Comparison of ENCODE assay signal across 2 cellular contexts in the genomic region with DNA sequence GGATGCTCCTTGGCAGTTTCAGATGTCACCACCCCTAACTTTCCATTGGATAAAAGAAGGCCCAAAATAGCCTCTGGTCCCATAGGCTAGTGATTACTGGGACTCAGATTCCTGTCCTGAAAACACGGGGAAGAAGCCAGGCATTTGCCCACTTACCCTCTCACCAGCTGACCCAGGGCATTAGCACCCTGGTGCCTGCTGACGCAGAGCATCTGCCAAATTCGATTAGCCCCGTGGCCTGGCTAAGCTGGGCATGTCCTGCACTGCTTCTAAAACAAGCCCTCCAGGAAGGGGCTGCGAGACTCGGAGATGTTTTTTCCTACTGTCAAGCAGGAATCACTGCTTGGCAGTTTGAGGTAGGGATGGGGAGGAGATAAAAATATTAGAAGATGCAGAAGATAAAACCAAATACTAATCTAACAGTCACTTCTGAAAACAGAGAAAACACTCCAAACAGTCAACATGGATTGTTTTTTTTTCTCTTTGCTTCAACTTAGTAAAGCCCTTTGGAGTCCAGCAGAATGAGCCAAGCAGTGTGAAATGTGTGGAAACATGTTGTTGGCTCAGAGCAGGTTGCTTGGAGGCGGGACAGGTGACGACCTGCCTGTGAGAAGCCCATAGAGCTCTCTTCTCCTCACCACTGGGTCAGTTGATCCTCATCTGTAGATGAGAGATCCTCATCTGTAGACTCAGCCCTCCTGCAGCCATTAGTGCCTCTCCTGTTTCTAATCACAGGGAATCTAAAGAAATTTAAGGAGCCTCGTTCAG.
TF ChIP-seq lines count a peak whose summit lies in the region.

No MANE protein-coding gene starts in this region.

TF ChIP-seq in IMR-90, 13 proteins besides CTCF, POLR2A, EP300 and RAD21:
- no peak for TF ChIP-seq RCOR1 (IDR thresholded peaks at IDR 0.05; ENCODE audit: insufficient replicate concordance, low read length)
- no peak for TF ChIP-seq NFE2L2 (IDR thresholded peaks at IDR 0.05; ENCODE audit: low read depth, low read length)
- TF ChIP-seq, protein P1, sequence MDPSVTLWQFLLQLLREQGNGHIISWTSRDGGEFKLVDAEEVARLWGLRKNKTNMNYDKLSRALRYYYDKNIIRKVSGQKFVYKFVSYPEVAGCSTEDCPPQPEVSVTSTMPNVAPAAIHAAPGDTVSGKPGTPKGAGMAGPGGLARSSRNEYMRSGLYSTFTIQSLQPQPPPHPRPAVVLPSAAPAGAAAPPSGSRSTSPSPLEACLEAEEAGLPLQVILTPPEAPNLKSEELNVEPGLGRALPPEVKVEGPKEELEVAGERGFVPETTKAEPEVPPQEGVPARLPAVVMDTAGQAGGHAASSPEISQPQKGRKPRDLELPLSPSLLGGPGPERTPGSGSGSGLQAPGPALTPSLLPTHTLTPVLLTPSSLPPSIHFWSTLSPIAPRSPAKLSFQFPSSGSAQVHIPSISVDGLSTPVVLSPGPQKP (IDR thresholded peaks at IDR 0.05; ENCODE audit: borderline replicate concordance, low read depth, low read length), result no peak

TF ChIP-seq in HepG2, 621 proteins besides CTCF, POLR2A, EP300 and RAD21:
- TF ChIP-seq ZNF777 (CRISPR knock-in tag; IDR thresholded peaks at IDR 0.05) (no peak), SCMH1 (CRISPR knock-in tag; IDR thresholded peaks at IDR 0.05; ENCODE audit: borderline replicate concordance) (no peak), ZFP41 (CRISPR knock-in tag; IDR thresholded peaks at IDR 0.05; ENCODE audit: borderline replicate concordance) (no peak), ARID2 (CRISPR knock-in tag; IDR thresholded peaks at IDR 0.05; ENCODE audit: borderline replicate concordance) (no peak), ZNF780A (CRISPR knock-in tag; IDR thresholded peaks at IDR 0.05) (no peak), TMF1 (CRISPR knock-in tag; IDR thresholded peaks at IDR 0.05; ENCODE audit: low read depth) (no peak), NFE2L1 (CRISPR knock-in tag; IDR thresholded peaks at IDR 0.05; ENCODE audit: borderline replicate concordance) (no peak), RFX3 (CRISPR knock-in tag; IDR thresholded peaks at IDR 0.05) (no peak), ZNF10 (CRISPR knock-in tag; IDR thresholded peaks at IDR 0.05; ENCODE audit: borderline replicate concordance, low read depth) (no peak), KDM2A (CRISPR knock-in tag; IDR thresholded peaks at IDR 0.05; ENCODE audit: borderline replicate concordance, low read depth) (no peak), TRIM24 (CRISPR knock-in tag; IDR thresholded peaks at IDR 0.05) (no peak), ZNF335 (CRISPR knock-in tag; IDR thresholded peaks at IDR 0.05) (no peak), SNRNP70 (IDR thresholded peaks at IDR 0.05; ENCODE audit: low read depth, low read length) (no peak), ZNF205 (CRISPR knock-in tag; IDR thresholded peaks at IDR 0.05) (no peak), MBD4 (IDR thresholded peaks at IDR 0.05; ENCODE audit: borderline replicate concordance, low read length) (no peak)
- TF ChIP-seq, protein P2, sequence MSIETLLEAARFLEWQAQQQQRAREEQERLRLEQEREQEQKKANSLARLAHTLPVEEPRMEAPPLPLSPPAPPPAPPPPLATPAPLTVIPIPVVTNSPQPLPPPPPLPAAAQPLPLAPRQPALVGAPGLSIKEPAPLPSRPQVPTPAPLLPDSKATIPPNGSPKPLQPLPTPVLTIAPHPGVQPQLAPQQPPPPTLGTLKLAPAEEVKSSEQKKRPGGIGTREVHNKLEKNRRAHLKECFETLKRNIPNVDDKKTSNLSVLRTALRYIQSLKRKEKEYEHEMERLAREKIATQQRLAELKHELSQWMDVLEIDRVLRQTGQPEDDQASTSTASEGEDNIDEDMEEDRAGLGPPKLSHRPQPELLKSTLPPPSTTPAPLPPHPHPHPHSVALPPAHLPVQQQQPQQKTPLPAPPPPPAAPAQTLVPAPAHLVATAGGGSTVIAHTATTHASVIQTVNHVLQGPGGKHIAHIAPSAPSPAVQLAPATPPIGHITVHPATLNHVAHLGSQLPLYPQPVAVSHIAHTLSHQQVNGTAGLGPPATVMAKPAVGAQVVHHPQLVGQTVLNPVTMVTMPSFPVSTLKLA (IDR thresholded peaks at IDR 0.05), result no peak
- TF ChIP-seq, protein P3, sequence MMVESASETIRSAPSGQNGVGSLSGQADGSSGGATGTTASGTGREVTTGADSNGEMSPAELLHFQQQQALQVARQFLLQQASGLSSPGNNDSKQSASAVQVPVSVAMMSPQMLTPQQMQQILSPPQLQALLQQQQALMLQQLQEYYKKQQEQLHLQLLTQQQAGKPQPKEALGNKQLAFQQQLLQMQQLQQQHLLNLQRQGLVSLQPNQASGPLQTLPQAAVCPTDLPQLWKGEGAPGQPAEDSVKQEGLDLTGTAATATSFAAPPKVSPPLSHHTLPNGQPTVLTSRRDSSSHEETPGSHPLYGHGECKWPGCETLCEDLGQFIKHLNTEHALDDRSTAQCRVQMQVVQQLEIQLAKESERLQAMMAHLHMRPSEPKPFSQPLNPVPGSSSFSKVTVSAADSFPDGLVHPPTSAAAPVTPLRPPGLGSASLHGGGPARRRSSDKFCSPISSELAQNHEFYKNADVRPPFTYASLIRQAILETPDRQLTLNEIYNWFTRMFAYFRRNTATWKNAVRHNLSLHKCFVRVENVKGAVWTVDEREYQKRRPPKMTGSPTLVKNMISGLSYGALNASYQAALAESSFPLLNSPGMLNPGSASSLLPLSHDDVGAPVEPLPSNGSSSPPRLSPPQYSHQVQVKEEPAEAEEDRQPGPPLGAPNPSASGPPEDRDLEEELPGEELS (CRISPR knock-in tag; IDR thresholded peaks at IDR 0.05), result no peak
- TF ChIP-seq, protein P4, sequence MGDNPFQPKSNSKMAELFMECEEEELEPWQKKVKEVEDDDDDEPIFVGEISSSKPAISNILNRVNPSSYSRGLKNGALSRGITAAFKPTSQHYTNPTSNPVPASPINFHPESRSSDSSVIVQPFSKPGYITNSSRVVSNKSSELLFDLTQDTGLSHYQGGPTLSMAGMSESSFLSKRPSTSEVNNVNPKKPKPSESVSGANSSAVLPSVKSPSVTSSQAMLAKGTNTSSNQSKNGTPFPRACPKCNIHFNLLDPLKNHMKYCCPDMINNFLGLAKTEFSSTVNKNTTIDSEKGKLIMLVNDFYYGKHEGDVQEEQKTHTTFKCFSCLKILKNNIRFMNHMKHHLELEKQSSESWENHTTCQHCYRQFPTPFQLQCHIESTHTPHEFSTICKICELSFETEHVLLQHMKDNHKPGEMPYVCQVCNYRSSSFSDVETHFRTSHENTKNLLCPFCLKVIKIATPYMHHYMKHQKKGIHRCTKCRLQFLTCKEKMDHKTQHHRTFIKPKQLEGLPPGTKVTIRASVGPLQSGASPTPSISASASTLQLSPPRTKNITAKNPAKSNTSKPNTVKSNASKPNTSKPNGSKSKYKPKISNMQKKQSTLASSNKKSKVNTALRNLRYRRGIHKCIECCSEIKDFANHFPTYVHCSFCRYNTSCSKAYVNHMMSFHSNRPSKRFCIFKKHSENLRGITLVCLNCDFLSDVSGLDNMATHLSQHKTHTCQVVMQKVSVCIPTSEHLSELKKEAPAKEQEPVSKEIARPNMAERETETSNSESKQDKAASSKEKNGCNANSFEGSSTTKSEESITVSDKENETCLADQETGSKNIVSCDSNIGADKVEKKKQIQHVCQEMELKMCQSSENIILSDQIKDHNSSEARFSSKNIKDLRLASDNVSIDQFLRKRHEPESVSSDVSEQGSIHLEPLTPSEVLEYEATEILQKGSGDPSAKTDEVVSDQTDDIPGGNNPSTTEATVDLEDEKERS (CRISPR knock-in tag; IDR thresholded peaks at IDR 0.05), result no peak
- TF ChIP-seq, protein P5, sequence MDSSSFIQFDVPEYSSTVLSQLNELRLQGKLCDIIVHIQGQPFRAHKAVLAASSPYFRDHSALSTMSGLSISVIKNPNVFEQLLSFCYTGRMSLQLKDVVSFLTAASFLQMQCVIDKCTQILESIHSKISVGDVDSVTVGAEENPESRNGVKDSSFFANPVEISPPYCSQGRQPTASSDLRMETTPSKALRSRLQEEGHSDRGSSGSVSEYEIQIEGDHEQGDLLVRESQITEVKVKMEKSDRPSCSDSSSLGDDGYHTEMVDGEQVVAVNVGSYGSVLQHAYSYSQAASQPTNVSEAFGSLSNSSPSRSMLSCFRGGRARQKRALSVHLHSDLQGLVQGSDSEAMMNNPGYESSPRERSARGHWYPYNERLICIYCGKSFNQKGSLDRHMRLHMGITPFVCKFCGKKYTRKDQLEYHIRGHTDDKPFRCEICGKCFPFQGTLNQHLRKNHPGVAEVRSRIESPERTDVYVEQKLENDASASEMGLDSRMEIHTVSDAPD (CRISPR knock-in tag; IDR thresholded peaks at IDR 0.05), result no peak
- TF ChIP-seq, protein P6, sequence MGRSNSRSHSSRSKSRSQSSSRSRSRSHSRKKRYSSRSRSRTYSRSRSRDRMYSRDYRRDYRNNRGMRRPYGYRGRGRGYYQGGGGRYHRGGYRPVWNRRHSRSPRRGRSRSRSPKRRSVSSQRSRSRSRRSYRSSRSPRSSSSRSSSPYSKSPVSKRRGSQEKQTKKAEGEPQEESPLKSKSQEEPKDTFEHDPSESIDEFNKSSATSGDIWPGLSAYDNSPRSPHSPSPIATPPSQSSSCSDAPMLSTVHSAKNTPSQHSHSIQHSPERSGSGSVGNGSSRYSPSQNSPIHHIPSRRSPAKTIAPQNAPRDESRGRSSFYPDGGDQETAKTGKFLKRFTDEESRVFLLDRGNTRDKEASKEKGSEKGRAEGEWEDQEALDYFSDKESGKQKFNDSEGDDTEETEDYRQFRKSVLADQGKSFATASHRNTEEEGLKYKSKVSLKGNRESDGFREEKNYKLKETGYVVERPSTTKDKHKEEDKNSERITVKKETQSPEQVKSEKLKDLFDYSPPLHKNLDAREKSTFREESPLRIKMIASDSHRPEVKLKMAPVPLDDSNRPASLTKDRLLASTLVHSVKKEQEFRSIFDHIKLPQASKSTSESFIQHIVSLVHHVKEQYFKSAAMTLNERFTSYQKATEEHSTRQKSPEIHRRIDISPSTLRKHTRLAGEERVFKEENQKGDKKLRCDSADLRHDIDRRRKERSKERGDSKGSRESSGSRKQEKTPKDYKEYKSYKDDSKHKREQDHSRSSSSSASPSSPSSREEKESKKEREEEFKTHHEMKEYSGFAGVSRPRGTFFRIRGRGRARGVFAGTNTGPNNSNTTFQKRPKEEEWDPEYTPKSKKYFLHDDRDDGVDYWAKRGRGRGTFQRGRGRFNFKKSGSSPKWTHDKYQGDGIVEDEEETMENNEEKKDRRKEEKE (IDR thresholded peaks at IDR 0.05), result no peak
